In the genomic region with DNA sequence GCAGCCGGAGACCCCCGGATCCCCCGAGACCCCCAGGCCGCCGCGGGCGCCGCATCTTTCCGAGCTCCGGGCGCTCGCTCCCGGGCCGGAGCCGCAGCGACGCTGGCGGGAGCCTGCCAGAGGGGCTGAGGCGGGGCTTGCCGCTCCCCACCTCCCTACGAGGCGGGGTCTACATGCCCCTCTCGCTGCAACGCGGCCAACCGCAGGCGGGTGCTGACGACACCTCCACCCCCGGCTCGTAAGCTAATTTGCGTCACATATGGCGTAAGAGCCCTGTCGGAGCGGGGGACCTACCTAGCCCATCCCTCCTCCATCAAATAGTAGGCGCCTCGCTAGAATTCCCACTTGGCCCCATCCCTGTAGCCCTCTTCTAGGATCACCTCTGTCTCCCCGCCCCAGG, we compare ENCODE assay signal across 9 cellular contexts. TPM values are rescaled to one million over a fixed set of nuclear protein-coding genes. Genes with fewer than 3 reads are reported as not detected.
DNase-seq lines count a peak whose midpoint lies in the region; ATAC-seq and TF ChIP-seq lines count a peak whose summit lies in the region.
"Had no signal": no experiment of that assay in that cellular context is flagged by ENCODE, and none has a peak within 500 bp of the region (broad histone marks: within the 10 kb centered on the region; RNA-seq: fewer than 3 reads in every experiment).

A gene (minus strand): TSS at position 124 of the 400 bp plus-strand sequence. CDS start 69 bp downstream, at position 55.

- no peaks in the 10 kb centered on the region for H3K36me3 ChIP-seq in ACC112 (ENCODE audit: insufficient read depth, low read length)
- H3K36me3 ChIP-seq in HUES48 (ENCODE audit: control insufficient read depth, insufficient read depth, low read length) = no peaks in the 10 kb centered on the region
- H3K36me3 ChIP-seq in iPS-15b (ENCODE audit: control insufficient read depth, insufficient read depth, low read length) = no peaks in the 10 kb centered on the region
- H3K36me3 ChIP-seq in ovary = no peaks in the 10 kb centered on the region

- peak within 1 kb of the TSS; percentile 77 for H3K4me3 ChIP-seq in ACC112 (ENCODE audit: low read depth, low read length)
- H3K4me3 ChIP-seq in HUES48 (ENCODE audit: low read depth, low read length) = peak within 1 kb of the TSS; percentile 72
- H3K4me3 ChIP-seq in iPS-15b (ENCODE audit: low read depth, low read length) = peak within 1 kb of the TSS; percentile 75
- H3K4me3 ChIP-seq in ovary = no peak within 1 kb of the TSS

- TF ChIP-seq EP300 in ovary (IDR thresholded peaks at IDR 0.05) = no peak

- peak within 1 kb of the TSS; percentile 29 for H2AFZ ChIP-seq in ACC112 (ENCODE audit: low read length, unreplicated experiment)

- TF ChIP-seq POLR2A in ovary (IDR thresholded peaks at IDR 0.05) = no peak

- intact Hi-C loops in ovary (cut with DNase I) = no loop called here

- H3K27ac ChIP-seq in ACC112 (ENCODE audit: low read depth, low read length) (peak within 1 kb of the TSS; percentile 72), HUES48 (ENCODE audit: low read depth, low read length) (peak within 1 kb of the TSS; percentile 42), ovary (no peak within 1 kb of the TSS)

- H3K4me1 ChIP-seq in ACC112 (ENCODE audit: control insufficient read depth, insufficient read depth, low read length, unreplicated experiment) = peaks cover 5% of the 10 kb centered on the region
- peaks cover 20% of the 10 kb centered on the region for H3K4me1 ChIP-seq in HUES48 (ENCODE audit: control insufficient read depth, insufficient read depth, low read length)
- peaks cover 16% of the 10 kb centered on the region for H3K4me1 ChIP-seq in iPS-15b (ENCODE audit: control insufficient read depth, insufficient read depth, low read length)
- H3K4me1 ChIP-seq in ovary (ENCODE audit: insufficient read depth) = peaks cover 1% of the 10 kb centered on the region

- peak; percentile 82 for DNase-seq in SK-N-DZ (ENCODE audit: low spot score)
- no peak for DNase-seq in medulla oblongata (ENCODE audit: extremely low spot score)
- DNase-seq in stimulated activated CD4-positive, alpha-beta T cell treated with anti-CD3 and anti-CD28 coated beads, Interleukin-15, amount 100 ng/mL, for 24 hours = no peak
- DNase-seq in ovary = no peak
- DNase-seq: HCEC 1CT had no signal

- no peaks in the 10 kb centered on the region for H3K79me2 ChIP-seq in ACC112 (ENCODE audit: control insufficient read depth, insufficient read depth, low read length, unreplicated experiment)

- no peak for ATAC-seq in GM19023 (IDR thresholded peaks at IDR 0.05; ENCODE audit: unreplicated experiment)

- peaks cover 26% of the 10 kb centered on the region for H3K27me3 ChIP-seq in ACC112 (ENCODE audit: insufficient read depth, low read length)
- peaks cover 24% of the 10 kb centered on the region for H3K27me3 ChIP-seq in HUES48 (ENCODE audit: control insufficient read depth, insufficient read depth, low read length)
- peaks cover 23% of the 10 kb centered on the region for H3K27me3 ChIP-seq in iPS-15b (ENCODE audit: control insufficient read depth, insufficient read depth, low read length)
- H3K27me3 ChIP-seq in ovary = no peaks in the 10 kb centered on the region

- 1 to 3% (median 1%) methylated on average over 17 to 37 of the region's 37 CpGs for WGBS in ovary, 3 donors

- H3K9me3 ChIP-seq in HUES48 (ENCODE audit: control insufficient read depth, insufficient read depth, low read length) (no peaks in the 10 kb centered on the region), iPS-15b (ENCODE audit: control insufficient read depth, insufficient read depth, low read length) (no peaks in the 10 kb centered on the region), ovary (no peaks in the 10 kb centered on the region)

- no peak for TF ChIP-seq CTCF in ovary (IDR thresholded peaks at IDR 0.05)

- H3K9ac ChIP-seq in HUES48 (ENCODE audit: low read depth, low read length) (no peak within 1 kb of the TSS), iPS-15b (ENCODE audit: low read depth, low read length) (no peak within 1 kb of the TSS)

RNA-seq across cellular contexts. Expression of the gene that starts here (rescaled TPM):
- 21.3 and 24.8 TPM in 2 replicates for polyA plus RNA-seq in SK-N-DZ (2014; cell fraction: cytosol; rRNA removed)
- polyA plus RNA-seq in SK-N-DZ (2014; cell fraction: nucleus; rRNA removed) = 43.6 and 81.2 TPM in 2 replicates
- total RNA-seq in ovary = 1 to 10 TPM in 3 of 7 donors, under 1 TPM in 3, not detected in 1; 0.12 to 2.3 (median 0.82) TPM
- 1 to 10 TPM in 1 of 2 donors, under 1 TPM in 1; 0.08 to 1.3 TPM for polyA plus RNA-seq in ovary

Comparison
In these comparisons a context has a peak if more than half of its experiments do, and no peak if none do; other contexts are left out.
1. H3K27ac ChIP-seq: peak in ACC112 (single experiment) and HUES48 (single experiment); none in ovary (0 of 2).